1 cellular context compared by ENCODE assay signal in genomic region chr2:172807011-172807410, GRCh38.
TF ChIP-seq lines count a peak whose summit lies in the region.

No MANE protein-coding gene starts in this region.

TF ChIP-seq in H1, 55 proteins besides CTCF, POLR2A, EP300 and RAD21:
- no peak for TF ChIP-seq RFX5 (IDR thresholded peaks at IDR 0.05; ENCODE audit: borderline replicate concordance, low read depth, low read length)
- TF ChIP-seq, protein P1, sequence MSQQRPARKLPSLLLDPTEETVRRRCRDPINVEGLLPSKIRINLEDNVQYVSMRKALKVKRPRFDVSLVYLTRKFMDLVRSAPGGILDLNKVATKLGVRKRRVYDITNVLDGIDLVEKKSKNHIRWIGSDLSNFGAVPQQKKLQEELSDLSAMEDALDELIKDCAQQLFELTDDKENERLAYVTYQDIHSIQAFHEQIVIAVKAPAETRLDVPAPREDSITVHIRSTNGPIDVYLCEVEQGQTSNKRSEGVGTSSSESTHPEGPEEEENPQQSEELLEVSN (IDR thresholded peaks at IDR 0.05): no peak
- TF ChIP-seq KDM5A (IDR thresholded peaks at IDR 0.05; ENCODE audit: low read length): no peak
- TF ChIP-seq CBX8 (IDR thresholded peaks at IDR 0.05; ENCODE audit: borderline replicate concordance, low read depth, low read length): no peak
- TF ChIP-seq SIX5 (IDR thresholded peaks at IDR 0.05; ENCODE audit: low read depth, low read length): no peak
- TF ChIP-seq PHF8 (conservative IDR thresholded peaks at IDR 0.05; ENCODE audit: low read depth, low read length): no peak
